8 cellular contexts compared by ENCODE assay signal in genomic region chr4:174282836-174283506, GRCh38. TPM values are rescaled to one million over a fixed set of nuclear protein-coding genes. Genes with fewer than 3 reads are reported as not detected.
DNase-seq lines count a peak whose midpoint lies in the region; ATAC-seq and TF ChIP-seq lines count a peak whose summit lies in the region.

No MANE protein-coding gene starts in this region.

- TF ChIP-seq CTCF in fibroblast of pulmonary artery (IDR thresholded peaks at IDR 0.05; ENCODE audit: low read length, missing control alignments), result no peak
- TF ChIP-seq CTCF in natural killer cell (IDR thresholded peaks at IDR 0.05), result no peak

- peak overlapping the region; percentile 99 for H3K27ac Mint-ChIP-seq in natural killer cell

- no peaks in the 10 kb centered on the region for H3K9me3 Mint-ChIP-seq in natural killer cell

- H3K4me1 ChIP-seq in HAP-1, result peaks cover 9% of the 10 kb centered on the region

- H3K4me1 Mint-ChIP-seq in natural killer cell, result peaks cover 65 to 78% of the 10 kb centered on the region in 2 donors

- no peaks in the 10 kb centered on the region for H3K27me3 ChIP-seq in HAP-1 (ENCODE audit: low read depth)

- no peaks in the 10 kb centered on the region; the same call in 1 of the 2 replicates for H3K36me3 ChIP-seq in HAP-1 (replicated peaks)

- H3K27me3 Mint-ChIP-seq in natural killer cell (ENCODE audit: low read depth in 2 of 2), result no peaks in the 10 kb centered on the region

- H3K4me3 ChIP-seq in HAP-1, result peak overlapping the region; percentile 74
- H3K4me3 ChIP-seq in fibroblast of pulmonary artery (replicated peaks; ENCODE audit: low read depth, low read length), result peak overlapping the region; percentile 90

- DNase-seq in EL (peak; percentile 92), HAP-1 (ENCODE audit: low spot score in 2 of 2) (peak; percentile 84 to 94), M059J (ENCODE audit: low read depth) (peak; percentile 94), SHP77 (lab: John Stamatoyannopoulos, UW) (peak; percentile 73 to 86), fibroblast of pulmonary artery (ENCODE audit: low read depth) (peak; percentile 97), natural killer cell (peak; percentile 71)
- DNase-seq in activated effector memory CD4-positive, alpha-beta T cell treated with anti-CD3 and anti-CD28 coated beads, Interleukin-2, amount 50 U/mL, for 16 hours, result peak; percentile 92
- peak; percentile 67 to 92 (median 80) for DNase-seq in stimulated activated naive CD4-positive, alpha-beta T cell (lab: John Stamatoyannopoulos, UW)

- in situ Hi-C loops in HAP-1 (cut with MboI; ENCODE audit: low sequenced_read_pairs), result no loop called here

- intact Hi-C loops in natural killer cell (cut with micrococcal nuclease), result loop anchor here (2.0 to 5.0 kb wide), 3 partner anchors 239 to 1914 kb away; partner anchors contain the start of genes HMGB2, HPGD and SPATA4

- H3K36me3 Mint-ChIP-seq in natural killer cell, result no peaks in the 10 kb centered on the region

- no peaks in the 10 kb centered on the region for H3K9me3 ChIP-seq in HAP-1

- peak overlapping the region; percentile 99 for H3K4me3 Mint-ChIP-seq in natural killer cell

- ATAC-seq in natural killer cell, result peak; percentile 94 to 99 (median 96)

RNA-seq across cellular contexts. Expression of gene FBXO8, which starts 0.5 kb away (rescaled TPM):
- total RNA-seq in M059J (2014; rRNA removed; shearing (Covaris generic)), result 20.3 and 29.0 TPM in 2 replicates
- total RNA-seq in natural killer cell, result 10 to 100 TPM; 12.3 to 15.2 (median 14.8) TPM

RNA-seq across cellular contexts. Expression of gene CEP44, which starts 0.7 kb away (rescaled TPM):
- total RNA-seq in M059J (2014; rRNA removed; shearing (Covaris generic)), result 9.7 and 10.0 TPM in 2 replicates
- total RNA-seq in natural killer cell, result 10 to 100 TPM; 21.7 to 25.2 (median 23.4) TPM

Comparison
In these comparisons a context has a peak if more than half of its experiments do, and no peak if none do; other contexts are left out.
1. Peak in every context shown above with its lines: DNase-seq, ATAC-seq and H3K4me3 ChIP-seq.